Comparison of ENCODE assay signal across 9 cellular contexts in the genomic region with DNA sequence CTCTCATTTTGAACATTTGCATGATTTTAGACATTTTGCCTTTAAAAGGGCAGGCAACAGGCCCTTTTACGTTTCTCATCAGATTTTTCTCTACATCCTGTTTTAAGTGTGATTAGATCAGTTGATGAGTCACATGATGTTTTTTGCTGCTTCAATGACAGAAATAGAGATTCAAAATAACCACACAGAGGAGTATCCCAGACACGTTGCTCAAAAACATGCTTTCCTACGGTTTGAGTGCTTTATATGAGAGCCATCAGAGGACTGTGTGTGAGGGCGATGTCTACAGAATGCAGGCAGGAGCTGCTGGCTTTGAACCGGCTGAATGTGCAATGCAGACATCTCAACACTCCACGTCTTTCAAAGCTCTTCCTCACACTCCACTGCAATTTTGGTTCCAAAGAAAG. TPM values are rescaled to one million over a fixed set of nuclear protein-coding genes. Genes with fewer than 3 reads are reported as not detected.
A peak's percentile ranks its signal among the peaks of the same experiment; 100 is the strongest.
DNase-seq lines count a peak whose midpoint lies in the region; ATAC-seq, FAIRE-seq and TF ChIP-seq lines count a peak whose summit lies in the region.
"Had no signal": no experiment of that assay in that cellular context is flagged by ENCODE, and none has a peak within 500 bp of the region (broad histone marks: within the 10 kb centered on the region; RNA-seq: fewer than 3 reads in every experiment).

No MANE protein-coding gene starts in this region.

- no peak for FAIRE-seq in bronchial epithelial cell (lab: Jason Lieb, UNC)

- peaks cover 2% of the 10 kb centered on the region for H3K4me1 ChIP-seq in psoas muscle
- peaks cover 4 to 39% (median 9%) of the 10 kb centered on the region in 3 donors for H3K4me1 ChIP-seq in esophagus squamous epithelium

- intact Hi-C loops in psoas muscle (cut with DNase I), result no loop called here
- intact Hi-C loops in esophagus squamous epithelium (cut with DNase I), result no loop called here

- peak in 1 of 4 donors; percentile 24 for TF ChIP-seq POLR2A in esophagus squamous epithelium (IDR thresholded peaks at IDR 0.05)

- TF ChIP-seq CTCF in bronchial epithelial cell (IDR thresholded peaks at IDR 0.05; ENCODE audit: insufficient read depth, low read length, severe bottlenecking), result no peak
- TF ChIP-seq CTCF in psoas muscle (IDR thresholded peaks at IDR 0.05), result no peak
- TF ChIP-seq CTCF in GM10266 (IDR thresholded peaks at IDR 0.05; ENCODE audit: control insufficient read depth, insufficient read depth, low read depth, missing control alignments), result no peak
- TF ChIP-seq CTCF in esophagus squamous epithelium (IDR thresholded peaks at IDR 0.05), result no peak

- peak; percentile 90 for DNase-seq in EH (ENCODE audit: low read depth)
- DNase-seq in T follicular helper cell (ENCODE audit: low read depth), result peak; percentile 43
- DNase-seq in bronchial epithelial cell (ENCODE audit: low read depth), result peak; percentile 35
- no peak for DNase-seq in psoas muscle
- DNase-seq in GM10266 (ENCODE audit: extremely low spot score), result no peak
- DNase-seq in esophagus squamous epithelium (lab: John Stamatoyannopoulos, UW), result no peak
- no peak for DNase-seq in globus pallidus (ENCODE audit: low spot score)
- no peak for DNase-seq in NCI-H345 (lab: John Stamatoyannopoulos, UW)
- DNase-seq: NCI-H1694 had no signal

- H3K4me3 ChIP-seq in bronchial epithelial cell (ENCODE audit: low read depth, low read length), result no peak overlapping the region
- no peak overlapping the region for H3K4me3 ChIP-seq in psoas muscle
- no peak overlapping the region for H3K4me3 ChIP-seq in esophagus squamous epithelium

- H3K9me3 ChIP-seq in psoas muscle (no peaks in the 10 kb centered on the region), esophagus squamous epithelium (no peaks in the 10 kb centered on the region)

- no peak for ATAC-seq in psoas muscle

- WGBS in psoas muscle, 3 donors, result 60 to 67% (median 63%) methylated on average over 6 of the region's 6 CpGs
- WGBS in esophagus squamous epithelium, 2 donors, result 43 to 48% methylated on average over 6 of the region's 6 CpGs

- H3K36me3 ChIP-seq in bronchial epithelial cell (ENCODE audit: control insufficient read depth, insufficient read depth, low read length), result peaks cover 16% of the 10 kb centered on the region
- peaks cover 3 to 73% of the 10 kb centered on the region in 2 donors for H3K36me3 ChIP-seq in psoas muscle (ENCODE audit: insufficient read depth in 1 of 2, low read depth in 1 of 2)
- H3K36me3 ChIP-seq in esophagus squamous epithelium, result peaks cover 0 to 70% (median 16%) of the 10 kb centered on the region in 3 donors

- H3K27ac ChIP-seq in psoas muscle, result peak overlapping the region; percentile 32
- H3K27ac ChIP-seq in esophagus squamous epithelium, result peak overlapping the region in 1 of 4 donors; percentile 17

- H3K27me3 ChIP-seq in bronchial epithelial cell (ENCODE audit: control insufficient read depth, insufficient read depth, low read length) (no peaks in the 10 kb centered on the region), psoas muscle (ENCODE audit: insufficient read depth in 3 of 3, low read length in 2 of 3) (no peaks in the 10 kb centered on the region), esophagus squamous epithelium (no peaks in the 10 kb centered on the region)

RNA-seq across cellular contexts. Expression of a gene that starts 42.1 kb away (rescaled TPM):
- 19.6 and 36.6 TPM in 2 replicates for total RNA-seq in bronchial epithelial cell
- total RNA-seq in psoas muscle, result 10 to 100 TPM; 12.4 to 20.4 (median 15.4) TPM
- 1 to 10 TPM; 2.3 to 8.2 (median 4.1) TPM for polyA plus RNA-seq in psoas muscle
- 10 to 100 TPM; 23.9 to 38.6 (median 34.5) TPM for total RNA-seq in esophagus squamous epithelium

Comparison
In these comparisons a context has a peak if more than half of its experiments do, and no peak if none do; other contexts are left out.
1. DNase-seq: peak in EH (single experiment), T follicular helper cell (single experiment) and bronchial epithelial cell (single experiment); none in psoas muscle (0 of 2), GM10266 (single experiment), esophagus squamous epithelium (single experiment), globus pallidus (single experiment) and NCI-H345 (single experiment).